In the genomic region with DNA sequence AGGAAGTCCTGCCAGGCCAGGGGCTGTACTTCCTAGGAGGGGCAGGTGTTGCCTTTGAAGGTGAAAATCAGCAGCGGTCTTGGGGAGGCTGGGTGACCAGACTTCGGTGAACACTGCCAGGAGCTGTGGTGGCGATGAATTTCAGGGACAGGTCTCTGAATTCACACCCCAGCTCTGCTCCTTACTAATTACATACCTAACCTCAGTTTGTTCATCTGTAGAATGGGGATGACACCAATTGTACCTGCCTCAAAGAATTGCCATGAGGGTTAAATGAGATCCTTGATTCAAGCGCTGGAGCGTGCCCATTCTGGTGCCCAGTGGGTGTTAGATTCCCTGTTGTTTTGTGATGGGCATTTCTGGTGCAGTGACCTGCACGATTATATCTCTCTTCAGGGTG, we compare ENCODE assay signal across 20 cellular contexts.
DNase-seq lines count a peak whose midpoint lies in the region; ATAC-seq, FAIRE-seq and TF ChIP-seq lines count a peak whose summit lies in the region.
"Had no signal": no experiment of that assay in that cellular context is flagged by ENCODE, and none has a peak within 500 bp of the region (broad histone marks: within the 10 kb centered on the region; RNA-seq: fewer than 3 reads in every experiment).

No MANE protein-coding gene starts in this region.

- no peaks in the 10 kb centered on the region for H3K4me1 Mint-ChIP-seq in HFFc6 (ENCODE audit: low read depth)
- no peaks in the 10 kb centered on the region for H3K4me1 Mint-ChIP-seq in activated naive CD8-positive, alpha-beta T cell treated with anti-CD3 and anti-CD28 coated beads, Interleukin-2, amount 50 U/mL, for 24 hours
- H3K4me1 Mint-ChIP-seq: CD4-positive, alpha-beta memory T cell had no signal

- BruUV-seq in Panc1 (replicated peaks; lab: Mats Ljungman, UMichigan), result no TSS peak

- FAIRE-seq in A549 (lab: Jason Lieb, UNC), result no peak
- FAIRE-seq in bronchial epithelial cell (lab: Jason Lieb, UNC), result peak; percentile 66
- FAIRE-seq: GM12891, GM18507 had no signal

- H3K9me3 Mint-ChIP-seq in HFFc6, result no peaks in the 10 kb centered on the region
- no peaks in the 10 kb centered on the region for H3K9me3 Mint-ChIP-seq in activated naive CD8-positive, alpha-beta T cell treated with anti-CD3 and anti-CD28 coated beads, Interleukin-2, amount 50 U/mL, for 24 hours
- H3K9me3 Mint-ChIP-seq: CD4-positive, alpha-beta memory T cell had no signal

- intact Hi-C loops in Panc1 (cut with micrococcal nuclease; ENCODE audit: unreplicated experiment), result no loop called here
- intact Hi-C loops in spleen (cut with DNase I; ENCODE audit: low total_unique reads), result no loop called here

- H3K27me3 Mint-ChIP-seq in HFFc6 (ENCODE audit: insufficient read depth), result peaks cover 36% of the 10 kb centered on the region
- H3K27me3 Mint-ChIP-seq in activated naive CD8-positive, alpha-beta T cell treated with anti-CD3 and anti-CD28 coated beads, Interleukin-2, amount 50 U/mL, for 24 hours, result peaks cover 3% of the 10 kb centered on the region

- POLR2A ChIA-PET in A549 (lab: Yijun Ruan, JAX) (no interaction called here), Panc1 (lab: Charles Lee) (no interaction called here)

- TF ChIP-seq CTCF in A549 (IDR thresholded peaks at IDR 0.05) (no peak), Panc1 (IDR thresholded peaks at IDR 0.05) (no peak), bronchial epithelial cell (IDR thresholded peaks at IDR 0.05; ENCODE audit: insufficient read depth, low read length, severe bottlenecking) (no peak), spleen (IDR thresholded peaks at IDR 0.05 in 8 of 11, conservative IDR thresholded peaks at IDR 0.05 in 3 of 11) (no peak), HFFc6 (IDR thresholded peaks at IDR 0.05) (no peak)

- in situ Hi-C loops in Panc1 (cut with HindIII; ENCODE audit: low pct_unique_long_range_greater_than_20kb, low sequenced_read_pairs), result no loop called here

- WGBS in A549 (ENCODE audit: missing lambda C conversion rate), result 88% methylated on average over 6 of the region's 6 CpGs
- 71 to 95% (median 83%) methylated on average over 6 of the region's 6 CpGs for WGBS in spleen, 5 donors

- H3K9me3 ChIP-seq in A549 (no peaks in the 10 kb centered on the region), Panc1 (ENCODE audit: control insufficient read depth, insufficient read depth, low read depth, low read length) (no peaks in the 10 kb centered on the region), spleen (no peaks in the 10 kb centered on the region)

- no peak overlapping the region for H3K4me3 ChIP-seq in A549
- no peak overlapping the region for H3K4me3 ChIP-seq in Panc1 (ENCODE audit: low read depth in 2 of 2, low read length in 2 of 2)
- no peak overlapping the region for H3K4me3 ChIP-seq in bronchial epithelial cell (ENCODE audit: low read depth, low read length)
- H3K4me3 ChIP-seq in spleen, result no peak overlapping the region

- no peaks in the 10 kb centered on the region for H3K36me3 Mint-ChIP-seq in HFFc6 (ENCODE audit: low read depth)
- no peaks in the 10 kb centered on the region for H3K36me3 Mint-ChIP-seq in activated naive CD8-positive, alpha-beta T cell treated with anti-CD3 and anti-CD28 coated beads, Interleukin-2, amount 50 U/mL, for 24 hours (ENCODE audit: low read depth)
- H3K36me3 Mint-ChIP-seq: CD4-positive, alpha-beta memory T cell had no signal

- CTCF ChIA-PET in A549 (lab: Yijun Ruan, JAX) (interaction anchor here (0.8 kb wide), 1 partner anchor 8 kb away, joined by 3 read pairs; no protein-coding TSS in a partner anchor), Panc1 (lab: Charles Lee) (no interaction called here)

- H3K4me3 Mint-ChIP-seq in HFFc6, result no peak overlapping the region
- no peak overlapping the region for H3K4me3 Mint-ChIP-seq in activated naive CD8-positive, alpha-beta T cell treated with anti-CD3 and anti-CD28 coated beads, Interleukin-2, amount 50 U/mL, for 24 hours
- H3K4me3 Mint-ChIP-seq: CD4-positive, alpha-beta memory T cell had no signal

- DNase-seq in A549 (ENCODE audit: low read depth in 1 of 2, low spot score in 1 of 2) (no peak), Panc1 (ENCODE audit: low read depth, low spot score) (no peak), bronchial epithelial cell (ENCODE audit: low read depth) (no peak), spleen (peak; percentile 64), HFFc6 (no peak)
- no peak for DNase-seq in stimulated activated CD4-positive, alpha-beta T cell treated with anti-CD3 and anti-CD28 coated beads, Interleukin-12 subunit alpha, Interleukin-12 subunit beta, amount 100 ng/mL, for 4 hours
- DNase-seq in activated naive CD8-positive, alpha-beta T cell treated with anti-CD3 and anti-CD28 coated beads, Interleukin-2, amount 50 U/mL, for 24 hours, result no peak
- DNase-seq: 8988T; C1 segment of cervical spinal cord; Calu3; CD4-positive, alpha-beta memory T cell; COR-L47; DMS53; DMS79 treated with DMSO at 0.1 percent for 48 hours; GF-D8; GOT3; H7; HCEC 1CT had no signal

- TF ChIP-seq POLR2A in A549 (IDR thresholded peaks at IDR 0.05; ENCODE audit: low read length) (no peak), spleen (IDR thresholded peaks at IDR 0.05) (no peak)

- TF ChIP-seq EP300 in A549 (IDR thresholded peaks at IDR 0.05), result no peak

- no peak overlapping the region for H3K27ac Mint-ChIP-seq in HFFc6
- H3K27ac Mint-ChIP-seq in activated naive CD8-positive, alpha-beta T cell treated with anti-CD3 and anti-CD28 coated beads, Interleukin-2, amount 50 U/mL, for 24 hours, result no peak overlapping the region
- H3K27ac Mint-ChIP-seq: CD4-positive, alpha-beta memory T cell had no signal

- H3K36me3 ChIP-seq in Panc1 (ENCODE audit: control insufficient read depth, insufficient read depth, low read length) (no peaks in the 10 kb centered on the region), bronchial epithelial cell (ENCODE audit: control insufficient read depth, insufficient read depth, low read length) (peaks cover 4% of the 10 kb centered on the region), spleen (no peaks in the 10 kb centered on the region)

- H3K27ac ChIP-seq in A549 (peak overlapping the region in 1 of 2 experiments; percentile 62; a peak in 4 of 6 replicates), Panc1 (ENCODE audit: low read length) (peak overlapping the region; percentile 40; the same call in 1 of the 2 replicates), spleen (no peak overlapping the region)

- H3K4me2 ChIP-seq in A549, result no peak overlapping the region

- H3K4me1 ChIP-seq in A549, result peaks cover 6% of the 10 kb centered on the region
- H3K4me1 ChIP-seq in Panc1 (ENCODE audit: control insufficient read depth, insufficient read depth, low read length), result peaks cover 11% of the 10 kb centered on the region; the same call in 1 of the 2 replicates
- H3K4me1 ChIP-seq in spleen, result no peaks in the 10 kb centered on the region

- no peak for ATAC-seq in A549
- ATAC-seq in Panc1, result no peak
- no peak for ATAC-seq in activated naive CD8-positive, alpha-beta T cell treated with anti-CD3 and anti-CD28 coated beads, Interleukin-2, amount 50 U/mL, for 24 hours

- H3K27me3 ChIP-seq in Panc1 (ENCODE audit: control insufficient read depth, insufficient read depth, low read length) (no peaks in the 10 kb centered on the region), bronchial epithelial cell (ENCODE audit: control insufficient read depth, insufficient read depth, low read length) (no peaks in the 10 kb centered on the region), spleen (replicated peaks in 1 of 7) (peaks cover 0 to 24% (median 0%) of the 10 kb centered on the region in 7 donors)

- TF ChIP-seq RAD21 in A549 (conservative IDR thresholded peaks at IDR 0.05 in 1 of 2, IDR thresholded peaks at IDR 0.05 in 1 of 2), result no peak

TF ChIP-seq in A549, 52 proteins besides CTCF, POLR2A, EP300 and RAD21:
- TF ChIP-seq, protein P1, sequence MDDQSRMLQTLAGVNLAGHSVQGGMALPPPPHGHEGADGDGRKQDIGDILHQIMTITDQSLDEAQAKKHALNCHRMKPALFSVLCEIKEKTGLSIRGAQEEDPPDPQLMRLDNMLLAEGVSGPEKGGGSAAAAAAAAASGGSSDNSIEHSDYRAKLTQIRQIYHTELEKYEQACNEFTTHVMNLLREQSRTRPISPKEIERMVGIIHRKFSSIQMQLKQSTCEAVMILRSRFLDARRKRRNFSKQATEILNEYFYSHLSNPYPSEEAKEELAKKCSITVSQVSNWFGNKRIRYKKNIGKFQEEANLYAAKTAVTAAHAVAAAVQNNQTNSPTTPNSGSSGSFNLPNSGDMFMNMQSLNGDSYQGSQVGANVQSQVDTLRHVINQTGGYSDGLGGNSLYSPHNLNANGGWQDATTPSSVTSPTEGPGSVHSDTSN (IDR thresholded peaks at IDR 0.05), result no peak
- TF ChIP-seq JUNB (IDR thresholded peaks at IDR 0.05), result no peak
- TF ChIP-seq, protein P2, sequence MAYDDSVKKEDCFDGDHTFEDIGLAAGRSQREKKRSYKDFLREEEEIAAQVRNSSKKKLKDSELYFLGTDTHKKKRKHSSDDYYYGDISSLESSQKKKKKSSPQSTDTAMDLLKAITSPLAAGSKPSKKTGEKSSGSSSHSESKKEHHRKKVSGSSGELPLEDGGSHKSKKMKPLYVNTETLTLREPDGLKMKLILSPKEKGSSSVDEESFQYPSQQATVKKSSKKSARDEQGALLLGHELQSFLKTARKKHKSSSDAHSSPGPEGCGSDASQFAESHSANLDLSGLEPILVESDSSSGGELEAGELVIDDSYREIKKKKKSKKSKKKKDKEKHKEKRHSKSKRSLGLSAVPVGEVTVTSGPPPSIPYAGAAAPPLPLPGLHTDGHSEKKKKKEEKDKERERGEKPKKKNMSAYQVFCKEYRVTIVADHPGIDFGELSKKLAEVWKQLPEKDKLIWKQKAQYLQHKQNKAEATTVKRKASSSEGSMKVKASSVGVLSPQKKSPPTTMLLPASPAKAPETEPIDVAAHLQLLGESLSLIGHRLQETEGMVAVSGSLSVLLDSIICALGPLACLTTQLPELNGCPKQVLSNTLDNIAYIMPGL (CRISPR knock-in tag; IDR thresholded peaks at IDR 0.05; ENCODE audit: borderline replicate concordance), result no peak
- TF ChIP-seq KDM1A (IDR thresholded peaks at IDR 0.05; ENCODE audit: low read depth), result peak; percentile 72; the same call in 1 of the 2 replicates
